Comparison of ENCODE assay signal across 1 cellular context in the genomic region with DNA sequence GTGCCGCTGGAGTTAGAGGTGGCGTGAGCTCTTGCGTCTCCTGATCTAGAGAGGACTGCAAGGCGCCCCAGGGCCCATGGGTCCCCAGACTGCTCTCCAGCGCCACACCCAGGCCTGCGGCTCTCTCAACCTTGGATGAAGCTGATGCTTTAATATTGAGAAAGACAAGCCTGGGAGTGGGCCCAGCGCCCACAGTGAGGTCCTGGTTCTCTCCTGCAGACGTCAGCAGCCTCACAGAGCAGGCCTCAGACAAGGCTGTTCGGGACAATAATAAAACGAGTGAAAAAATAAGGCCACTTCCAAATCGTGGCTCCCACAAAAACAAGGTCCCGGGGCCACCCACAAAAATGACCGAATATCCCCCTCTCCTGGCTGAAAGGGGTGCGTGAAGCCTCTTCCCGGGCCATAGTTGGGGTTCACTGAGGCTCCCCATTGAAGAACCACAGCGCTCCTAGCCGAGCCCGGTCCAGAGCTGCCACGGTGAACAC.
TF ChIP-seq lines count a peak whose summit lies in the region.

No MANE protein-coding gene starts in this region.

TF ChIP-seq in GM12878, 131 proteins besides CTCF, POLR2A, EP300 and RAD21:
- TF ChIP-seq, protein P1, sequence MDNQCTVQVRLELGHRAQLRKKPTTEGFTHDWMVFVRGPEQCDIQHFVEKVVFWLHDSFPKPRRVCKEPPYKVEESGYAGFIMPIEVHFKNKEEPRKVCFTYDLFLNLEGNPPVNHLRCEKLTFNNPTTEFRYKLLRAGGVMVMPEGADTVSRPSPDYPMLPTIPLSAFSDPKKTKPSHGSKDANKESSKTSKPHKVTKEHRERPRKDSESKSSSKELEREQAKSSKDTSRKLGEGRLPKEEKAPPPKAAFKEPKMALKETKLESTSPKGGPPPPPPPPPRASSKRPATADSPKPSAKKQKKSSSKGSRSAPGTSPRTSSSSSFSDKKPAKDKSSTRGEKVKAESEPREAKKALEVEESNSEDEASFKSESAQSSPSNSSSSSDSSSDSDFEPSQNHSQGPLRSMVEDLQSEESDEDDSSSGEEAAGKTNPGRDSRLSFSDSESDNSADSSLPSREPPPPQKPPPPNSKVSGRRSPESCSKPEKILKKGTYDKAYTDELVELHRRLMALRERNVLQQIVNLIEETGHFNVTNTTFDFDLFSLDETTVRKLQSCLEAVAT (IDR thresholded peaks at IDR 0.05): 0 out of 2 replicates have a peak, but pooled peaks have one; percentile 18
- TF ChIP-seq SMC3 (IDR thresholded peaks at IDR 0.05; ENCODE audit: borderline replicate concordance, low read length): peak; percentile 51
- TF ChIP-seq IKZF1 (conservative IDR thresholded peaks at IDR 0.05): 0 out of 2 replicates have a peak, but pooled peaks have one; percentile 16
- no peak for TF ChIP-seq IKZF2 (IDR thresholded peaks at IDR 0.05)
